Comparison of ENCODE assay signal across 1 cellular context in genomic region chr3:129060276-129061076, GRCh38.
TF ChIP-seq lines count a peak whose summit lies in the region.

GP9 (plus strand) TSS chr3:129060779; CDS start chr3:129061740, 961 bp downstream.

TF ChIP-seq in GM12878, 131 proteins besides CTCF, POLR2A, EP300 and RAD21 (continued from another document):
- TF ChIP-seq BCL3 (IDR thresholded peaks at IDR 0.05; ENCODE audit: borderline replicate concordance, insufficient read depth, low read depth, low read length, poor library complexity, severe bottlenecking): peak; percentile 75
